Comparison of ENCODE assay signal across 1 cellular context in the genomic region with DNA sequence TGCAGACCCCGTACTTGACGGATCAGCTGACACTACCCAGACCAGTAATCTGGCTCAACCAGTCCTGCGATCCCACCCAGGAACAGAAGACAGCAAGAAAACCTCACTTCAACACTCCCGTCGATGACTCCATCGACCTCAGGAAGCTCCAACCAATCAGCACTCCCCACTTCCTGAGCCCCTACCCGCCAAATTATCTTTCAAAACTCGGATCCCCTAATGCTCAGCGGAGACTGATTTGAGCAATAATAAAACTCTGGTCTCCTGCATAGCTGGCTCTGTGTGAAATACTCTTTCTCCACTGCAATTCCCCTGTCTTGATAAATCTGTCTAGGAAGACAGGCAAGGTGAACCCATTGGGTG.
TF ChIP-seq lines count a peak whose summit lies in the region.

No MANE protein-coding gene starts in this region.

TF ChIP-seq in K562, 482 proteins besides CTCF, POLR2A, EP300 and RAD21 (continued from another document):
- TF ChIP-seq, protein P1, sequence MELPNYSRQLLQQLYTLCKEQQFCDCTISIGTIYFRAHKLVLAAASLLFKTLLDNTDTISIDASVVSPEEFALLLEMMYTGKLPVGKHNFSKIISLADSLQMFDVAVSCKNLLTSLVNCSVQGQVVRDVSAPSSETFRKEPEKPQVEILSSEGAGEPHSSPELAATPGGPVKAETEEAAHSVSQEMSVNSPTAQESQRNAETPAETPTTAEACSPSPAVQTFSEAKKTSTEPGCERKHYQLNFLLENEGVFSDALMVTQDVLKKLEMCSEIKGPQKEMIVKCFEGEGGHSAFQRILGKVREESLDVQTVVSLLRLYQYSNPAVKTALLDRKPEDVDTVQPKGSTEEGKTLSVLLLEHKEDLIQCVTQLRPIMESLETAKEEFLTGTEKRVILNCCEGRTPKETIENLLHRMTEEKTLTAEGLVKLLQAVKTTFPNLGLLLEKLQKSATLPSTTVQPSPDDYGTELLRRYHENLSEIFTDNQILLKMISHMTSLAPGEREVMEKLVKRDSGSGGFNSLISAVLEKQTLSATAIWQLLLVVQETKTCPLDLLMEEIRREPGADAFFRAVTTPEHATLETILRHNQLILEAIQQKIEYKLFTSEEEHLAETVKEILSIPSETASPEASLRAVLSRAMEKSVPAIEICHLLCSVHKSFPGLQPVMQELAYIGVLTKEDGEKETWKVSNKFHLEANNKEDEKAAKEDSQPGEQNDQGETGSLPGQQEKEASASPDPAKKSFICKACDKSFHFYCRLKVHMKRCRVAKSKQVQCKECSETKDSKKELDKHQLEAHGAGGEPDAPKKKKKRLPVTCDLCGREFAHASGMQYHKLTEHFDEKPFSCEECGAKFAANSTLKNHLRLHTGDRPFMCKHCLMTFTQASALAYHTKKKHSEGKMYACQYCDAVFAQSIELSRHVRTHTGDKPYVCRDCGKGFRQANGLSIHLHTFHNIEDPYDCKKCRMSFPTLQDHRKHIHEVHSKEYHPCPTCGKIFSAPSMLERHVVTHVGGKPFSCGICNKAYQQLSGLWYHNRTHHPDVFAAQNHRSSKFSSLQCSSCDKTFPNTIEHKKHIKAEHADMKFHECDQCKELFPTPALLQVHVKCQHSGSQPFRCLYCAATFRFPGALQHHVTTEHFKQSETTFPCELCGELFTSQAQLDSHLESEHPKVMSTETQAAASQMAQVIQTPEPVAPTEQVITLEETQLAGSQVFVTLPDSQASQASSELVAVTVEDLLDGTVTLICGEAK (IDR thresholded peaks at IDR 0.05): no peak
- TF ChIP-seq, protein P1 (CRISPR knock-in tag; IDR thresholded peaks at IDR 0.05): no peak
- TF ChIP-seq CREBBP (IDR thresholded peaks at IDR 0.05; ENCODE audit: low read depth, low read length) (no peak), RBM34 (IDR thresholded peaks at IDR 0.05; ENCODE audit: borderline replicate concordance, insufficient read depth, low read length) (no peak), ARHGAP35 (IDR thresholded peaks at IDR 0.05; ENCODE audit: partially characterized antibody) (no peak), DIDO1 (tag; IDR thresholded peaks at IDR 0.05; ENCODE audit: low read depth) (no peak)
- TF ChIP-seq, protein P2, sequence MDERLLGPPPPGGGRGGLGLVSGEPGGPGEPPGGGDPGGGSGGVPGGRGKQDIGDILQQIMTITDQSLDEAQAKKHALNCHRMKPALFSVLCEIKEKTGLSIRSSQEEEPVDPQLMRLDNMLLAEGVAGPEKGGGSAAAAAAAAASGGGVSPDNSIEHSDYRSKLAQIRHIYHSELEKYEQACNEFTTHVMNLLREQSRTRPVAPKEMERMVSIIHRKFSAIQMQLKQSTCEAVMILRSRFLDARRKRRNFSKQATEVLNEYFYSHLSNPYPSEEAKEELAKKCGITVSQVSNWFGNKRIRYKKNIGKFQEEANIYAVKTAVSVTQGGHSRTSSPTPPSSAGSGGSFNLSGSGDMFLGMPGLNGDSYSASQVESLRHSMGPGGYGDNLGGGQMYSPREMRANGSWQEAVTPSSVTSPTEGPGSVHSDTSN (CRISPR knock-in tag; IDR thresholded peaks at IDR 0.05; ENCODE audit: low read depth): no peak
- TF ChIP-seq, protein P2 (tag; conservative IDR thresholded peaks at IDR 0.05; ENCODE audit: low read depth): no peak
TF ChIP-seq in K562: peak in this region for 9.
